ENCODE assay signal across 19 cellular contexts in genomic region chr2:158667969-158668368, GRCh38.
DNase-seq lines count a peak whose midpoint lies in the region; ATAC-seq, FAIRE-seq and TF ChIP-seq lines count a peak whose summit lies in the region.
"Had no signal": no experiment of that assay in that cellular context is flagged by ENCODE, and none has a peak within 500 bp of the region (broad histone marks: within the 10 kb centered on the region; RNA-seq: fewer than 3 reads in every experiment).

No MANE protein-coding gene starts in this region.

- H3K36me3 ChIP-seq in astrocyte (ENCODE audit: insufficient read depth, low read length) = no peaks in the 10 kb centered on the region
- peaks cover 23% of the 10 kb centered on the region for H3K36me3 ChIP-seq in MG63

- peak overlapping the region; percentile 37 for H3K4me2 ChIP-seq in astrocyte (ENCODE audit: low read length)

- H3K9me3 Mint-ChIP-seq in astrocyte (ENCODE audit: unreplicated experiment) (no peaks in the 10 kb centered on the region), nephron (no peaks in the 10 kb centered on the region)
- H3K9me3 Mint-ChIP-seq: activated CD4-positive, alpha-beta memory T cell treated with anti-CD3 and anti-CD28 coated beads for 36 hours; activated T-cell treated with anti-CD3 and anti-CD28 coated beads, Interleukin-2, amount 50 U/mL, for 24 hours; CD4-positive, alpha-beta memory T cell; stimulated activated naive B cell treated with anti-CD40 and anti-IgM and Interleukin-4, amounts not matched to agents 10 μg/mL and 1 μg/mL and 100 μg/mL, for 72 hours had no signal

- H3K27me3 ChIP-seq in astrocyte (ENCODE audit: insufficient read depth, low read length) = no peaks in the 10 kb centered on the region
- no peaks in the 10 kb centered on the region for H3K27me3 ChIP-seq in MG63

- H3K4me3 Mint-ChIP-seq in astrocyte (ENCODE audit: unreplicated experiment) = no peak overlapping the region
- no peak overlapping the region for H3K4me3 Mint-ChIP-seq in nephron
- H3K4me3 Mint-ChIP-seq: activated CD4-positive, alpha-beta memory T cell treated with anti-CD3 and anti-CD28 coated beads for 36 hours; activated T-cell treated with anti-CD3 and anti-CD28 coated beads, Interleukin-2, amount 50 U/mL, for 24 hours; CD4-positive, alpha-beta memory T cell; stimulated activated naive B cell treated with anti-CD40 and anti-IgM and Interleukin-4, amounts not matched to agents 10 μg/mL and 1 μg/mL and 100 μg/mL, for 72 hours had no signal

- no peaks in the 10 kb centered on the region for H3K79me2 ChIP-seq in astrocyte (ENCODE audit: insufficient read depth, low read length)

- no peak for TF ChIP-seq CTCF in AG10803 (conservative IDR thresholded peaks at IDR 0.05; ENCODE audit: low read length)
- no peak for TF ChIP-seq CTCF in astrocyte (IDR thresholded peaks at IDR 0.05; ENCODE audit: insufficient read depth, low read depth, low read length)
- TF ChIP-seq CTCF in fibroblast of pulmonary artery (IDR thresholded peaks at IDR 0.05; ENCODE audit: low read length, missing control alignments) = no peak
- no peak for TF ChIP-seq CTCF in nephron (IDR thresholded peaks at IDR 0.05; ENCODE audit: unreplicated experiment in 3 of 3)

- no peak for FAIRE-seq in astrocyte (lab: Jason Lieb, UNC)
- FAIRE-seq: H1, HepG2 had no signal

- no peaks in the 10 kb centered on the region for H4K20me1 ChIP-seq in astrocyte (ENCODE audit: insufficient read depth, low read length)

- DNase-seq in AG10803 (ENCODE audit: low read depth) (peak; percentile 6), astrocyte (ENCODE audit: low read depth) (peak; percentile 40), fibroblast of pulmonary artery (ENCODE audit: low read depth) (peak; percentile 30), MG63 (no peak), NCI-H128 (lab: John Stamatoyannopoulos, UW; ENCODE audit: unreplicated experiment) (no peak)
- DNase-seq in activated CD4-positive, CD25-positive, alpha-beta regulatory T cell (lab: John Stamatoyannopoulos, UW) = no peak
- DNase-seq: activated CD4-positive, alpha-beta memory T cell treated with anti-CD3 and anti-CD28 coated beads for 36 hours; activated naive CD4-positive, alpha-beta T cell treated with anti-CD3 and anti-CD28 coated beads, Interleukin-2, amount 50 U/mL, for 16 hours; activated T-cell treated with anti-CD3 and anti-CD28 coated beads, Interleukin-2, amount 50 U/mL, for 24 hours; CD4-positive, alpha-beta memory T cell; DMS79; RPMI8226; stimulated activated naive B cell treated with anti-CD40 and anti-IgM and Interleukin-4, amounts not matched to agents 10 μg/mL and 1 μg/mL and 100 μg/mL, for 72 hours; SW 1271; trophoblast cell had no signal

- no peaks in the 10 kb centered on the region for H3K9me3 ChIP-seq in astrocyte (ENCODE audit: insufficient read depth, low read depth, low read length)
- no peaks in the 10 kb centered on the region for H3K9me3 ChIP-seq in MG63

- H3K36me3 Mint-ChIP-seq in astrocyte (ENCODE audit: low read depth, unreplicated experiment) (peaks cover 16% of the 10 kb centered on the region), nephron (ENCODE audit: low read depth) (peaks cover 59% of the 10 kb centered on the region)

- H3K9ac ChIP-seq in astrocyte (ENCODE audit: low read length) = peak overlapping the region; percentile 33

- peak overlapping the region; percentile 65 for H3K27ac ChIP-seq in astrocyte (ENCODE audit: low read depth, low read length)

- H3K4me1 Mint-ChIP-seq in astrocyte (ENCODE audit: low read depth, unreplicated experiment) (peaks cover 10% of the 10 kb centered on the region), nephron (peaks cover 48% of the 10 kb centered on the region)
- H3K4me1 Mint-ChIP-seq: CD4-positive, alpha-beta memory T cell; stimulated activated naive B cell treated with anti-CD40 and anti-IgM and Interleukin-4, amounts not matched to agents 10 μg/mL and 1 μg/mL and 100 μg/mL, for 72 hours had no signal

- H3K27ac Mint-ChIP-seq in astrocyte (ENCODE audit: unreplicated experiment) (no peak overlapping the region), nephron (peak overlapping the region; percentile 51 to 73 (median 68))
- H3K27ac Mint-ChIP-seq: activated CD4-positive, alpha-beta memory T cell treated with anti-CD3 and anti-CD28 coated beads for 36 hours; activated T-cell treated with anti-CD3 and anti-CD28 coated beads, Interleukin-2, amount 50 U/mL, for 24 hours; stimulated activated naive B cell treated with anti-CD40 and anti-IgM and Interleukin-4, amounts not matched to agents 10 μg/mL and 1 μg/mL and 100 μg/mL, for 72 hours had no signal

- no peak overlapping the region for H2AFZ ChIP-seq in astrocyte (ENCODE audit: low read depth, low read length)

- H3K4me1 ChIP-seq in astrocyte (ENCODE audit: insufficient read depth, low read length) = peaks cover 25% of the 10 kb centered on the region

- no peak for ATAC-seq in HG03469 (IDR thresholded peaks at IDR 0.05; ENCODE audit: unreplicated experiment)
- ATAC-seq: HepG2; stimulated activated naive B cell treated with anti-CD40 and anti-IgM and Interleukin-4, amounts not matched to agents 10 μg/mL and 1 μg/mL and 100 μg/mL, for 72 hours had no signal

- H3K4me3 ChIP-seq in AG10803 (ENCODE audit: low read length) (no peak overlapping the region), astrocyte (ENCODE audit: insufficient read depth, low read depth, low read length) (no peak overlapping the region), fibroblast of pulmonary artery (replicated peaks; ENCODE audit: low read depth, low read length) (no peak overlapping the region), MG63 (no peak overlapping the region)

- no peaks in the 10 kb centered on the region for H3K27me3 Mint-ChIP-seq in astrocyte (ENCODE audit: low read depth, unreplicated experiment)
- H3K27me3 Mint-ChIP-seq in nephron (ENCODE audit: low read depth) = no peaks in the 10 kb centered on the region
- H3K27me3 Mint-ChIP-seq: activated CD4-positive, alpha-beta memory T cell treated with anti-CD3 and anti-CD28 coated beads for 36 hours; activated T-cell treated with anti-CD3 and anti-CD28 coated beads, Interleukin-2, amount 50 U/mL, for 24 hours; CD4-positive, alpha-beta memory T cell; stimulated activated naive B cell treated with anti-CD40 and anti-IgM and Interleukin-4, amounts not matched to agents 10 μg/mL and 1 μg/mL and 100 μg/mL, for 72 hours had no signal

Comparison
In these comparisons a context has a peak if more than half of its experiments do, and no peak if none do; other contexts are left out.
1. DNase-seq: peak in AG10803 (single experiment), astrocyte (single experiment) and fibroblast of pulmonary artery (single experiment); none in MG63 (single experiment), NCI-H128 (single experiment) and activated CD4-positive, CD25-positive, alpha-beta regulatory T cell (0 of 4).